14 cellular contexts compared by ENCODE assay signal in genomic region chr17:12548558-12548957, GRCh38.
"Had no signal": no experiment of that assay in that cellular context is flagged by ENCODE, and none has a peak within 500 bp of the region (broad histone marks: within the 10 kb centered on the region; RNA-seq: fewer than 3 reads in every experiment).

No MANE protein-coding gene starts in this region.

- H3K9me3 ChIP-seq: esophagus squamous epithelium, left lung, ovary, spleen had no signal

- ATAC-seq: foreskin keratinocyte; left lung; stimulated activated naive B cell treated with anti-CD40 and anti-IgM and Interleukin-4, amounts not matched to agents 10 μg/mL and 1 μg/mL and 100 μg/mL, for 72 hours had no signal

- H3K4me3 Mint-ChIP-seq: activated CD4-positive, alpha-beta memory T cell treated with anti-CD3 and anti-CD28 coated beads for 36 hours; activated naive CD4-positive, alpha-beta T cell treated with anti-CD3 and anti-CD28 coated beads for 36 hours; stimulated activated naive B cell treated with anti-CD40 and anti-IgM and Interleukin-4, amounts not matched to agents 10 μg/mL and 1 μg/mL and 100 μg/mL, for 72 hours had no signal

- H3K4me3 ChIP-seq: dorsolateral prefrontal cortex, esophagus squamous epithelium, left lung, ovary, spleen had no signal

- H3K4me1 ChIP-seq: esophagus squamous epithelium, left lung, spleen had no signal

- H3K9me3 Mint-ChIP-seq: activated CD4-positive, alpha-beta memory T cell treated with anti-CD3 and anti-CD28 coated beads for 36 hours; stimulated activated naive B cell treated with anti-CD40 and anti-IgM and Interleukin-4, amounts not matched to agents 10 μg/mL and 1 μg/mL and 100 μg/mL, for 72 hours had no signal

- H3K36me3 ChIP-seq: esophagus squamous epithelium, left lung, ovary, spleen had no signal

- H3K4me1 Mint-ChIP-seq: stimulated activated naive B cell treated with anti-CD40 and anti-IgM and Interleukin-4, amounts not matched to agents 10 μg/mL and 1 μg/mL and 100 μg/mL, for 72 hours had no signal

- H3K27ac Mint-ChIP-seq: activated CD4-positive, alpha-beta memory T cell treated with anti-CD3 and anti-CD28 coated beads for 36 hours; activated naive CD4-positive, alpha-beta T cell treated with anti-CD3 and anti-CD28 coated beads for 36 hours; stimulated activated naive B cell treated with anti-CD40 and anti-IgM and Interleukin-4, amounts not matched to agents 10 μg/mL and 1 μg/mL and 100 μg/mL, for 72 hours had no signal

- H3K36me3 Mint-ChIP-seq: activated CD4-positive, alpha-beta memory T cell treated with anti-CD3 and anti-CD28 coated beads for 36 hours; stimulated activated naive B cell treated with anti-CD40 and anti-IgM and Interleukin-4, amounts not matched to agents 10 μg/mL and 1 μg/mL and 100 μg/mL, for 72 hours had no signal

- DNase-seq: activated CD4-positive, alpha-beta memory T cell treated with anti-CD3 and anti-CD28 coated beads for 36 hours; activated CD4-positive, alpha-beta T cell treated with anti-CD3 and anti-CD28 coated beads for 1 hour; activated naive CD4-positive, alpha-beta T cell treated with anti-CD3 and anti-CD28 coated beads for 36 hours; dorsolateral prefrontal cortex; esophagus squamous epithelium; foreskin keratinocyte; head of caudate nucleus; islet precursor cell; left lung; ovary; spleen; stimulated activated CD4-positive, alpha-beta T cell treated with anti-CD3 and anti-CD28 coated beads, Interleukin-2, amount 100 ng/mL, for 24 hours; stimulated activated naive B cell treated with anti-CD40 and anti-IgM and Interleukin-4, amounts not matched to agents 10 μg/mL and 1 μg/mL and 100 μg/mL, for 72 hours; T-helper 9 cell had no signal

- H3K27ac ChIP-seq: dorsolateral prefrontal cortex, foreskin keratinocyte, left lung, ovary, spleen had no signal

- H3K27me3 ChIP-seq: esophagus squamous epithelium, foreskin keratinocyte, ovary, spleen had no signal
